In the genomic region with DNA sequence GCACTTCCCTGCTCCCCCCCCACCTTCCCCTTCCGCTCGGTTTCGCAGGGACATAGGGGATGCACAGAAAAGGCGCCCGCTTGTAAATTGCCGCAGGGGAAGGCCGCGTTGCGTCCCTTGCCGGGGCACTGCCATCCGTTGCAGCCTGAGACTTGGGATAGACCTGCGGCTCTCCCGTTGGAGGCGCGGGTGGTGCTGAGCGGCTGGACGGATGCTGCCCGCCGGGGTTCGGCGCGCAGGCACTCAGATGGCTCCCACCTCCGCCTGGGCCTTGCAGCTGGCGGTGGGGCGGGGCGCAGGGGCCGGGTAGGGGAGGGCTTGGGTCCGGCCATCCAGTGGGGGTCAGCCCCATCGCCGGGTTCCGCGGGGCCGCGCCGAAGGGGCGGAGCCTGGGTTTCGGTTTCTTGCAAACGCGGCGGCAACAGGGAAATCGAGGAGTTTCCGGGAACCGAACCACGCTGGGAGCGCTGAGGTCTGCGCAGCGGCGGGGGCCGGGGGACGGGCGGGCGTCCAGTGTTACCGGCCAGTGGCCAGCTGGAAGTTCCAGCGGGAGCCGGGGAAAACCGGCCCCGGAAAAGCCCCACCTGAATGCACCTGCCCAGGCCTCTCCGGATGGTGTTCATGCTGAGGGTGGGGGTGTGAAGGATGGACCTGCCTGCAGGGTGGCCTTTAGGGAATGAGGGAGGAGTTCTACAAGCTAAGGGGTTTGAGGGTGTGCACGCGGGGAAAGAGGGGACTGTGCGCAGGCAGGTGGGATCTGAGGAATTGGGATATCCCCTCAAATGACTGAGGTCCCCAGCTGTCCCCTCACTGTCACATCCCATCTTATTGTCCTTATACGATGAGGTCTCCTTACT, we compare ENCODE assay signal across 1 cellular context.
TF ChIP-seq lines count a peak whose summit lies in the region.

No MANE protein-coding gene starts in this region.

TF ChIP-seq in HepG2, 621 proteins besides CTCF, POLR2A, EP300 and RAD21 (continued from another document and continues in another):
- TF ChIP-seq, protein P1, sequence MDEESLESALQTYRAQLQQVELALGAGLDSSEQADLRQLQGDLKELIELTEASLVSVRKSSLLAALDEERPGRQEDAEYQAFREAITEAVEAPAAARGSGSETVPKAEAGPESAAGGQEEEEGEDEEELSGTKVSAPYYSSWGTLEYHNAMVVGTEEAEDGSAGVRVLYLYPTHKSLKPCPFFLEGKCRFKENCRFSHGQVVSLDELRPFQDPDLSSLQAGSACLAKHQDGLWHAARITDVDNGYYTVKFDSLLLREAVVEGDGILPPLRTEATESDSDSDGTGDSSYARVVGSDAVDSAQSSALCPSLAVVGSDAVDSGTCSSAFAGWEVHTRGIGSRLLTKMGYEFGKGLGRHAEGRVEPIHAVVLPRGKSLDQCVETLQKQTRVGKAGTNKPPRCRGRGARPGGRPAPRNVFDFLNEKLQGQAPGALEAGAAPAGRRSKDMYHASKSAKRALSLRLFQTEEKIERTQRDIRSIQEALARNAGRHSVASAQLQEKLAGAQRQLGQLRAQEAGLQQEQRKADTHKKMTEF (CRISPR knock-in tag; IDR thresholded peaks at IDR 0.05) = peak; percentile 56
- TF ChIP-seq, protein P2, sequence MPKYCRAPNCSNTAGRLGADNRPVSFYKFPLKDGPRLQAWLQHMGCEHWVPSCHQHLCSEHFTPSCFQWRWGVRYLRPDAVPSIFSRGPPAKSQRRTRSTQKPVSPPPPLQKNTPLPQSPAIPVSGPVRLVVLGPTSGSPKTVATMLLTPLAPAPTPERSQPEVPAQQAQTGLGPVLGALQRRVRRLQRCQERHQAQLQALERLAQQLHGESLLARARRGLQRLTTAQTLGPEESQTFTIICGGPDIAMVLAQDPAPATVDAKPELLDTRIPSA (CRISPR knock-in tag; IDR thresholded peaks at IDR 0.05; ENCODE audit: borderline replicate concordance) = no peak
- TF ChIP-seq, protein P3, sequence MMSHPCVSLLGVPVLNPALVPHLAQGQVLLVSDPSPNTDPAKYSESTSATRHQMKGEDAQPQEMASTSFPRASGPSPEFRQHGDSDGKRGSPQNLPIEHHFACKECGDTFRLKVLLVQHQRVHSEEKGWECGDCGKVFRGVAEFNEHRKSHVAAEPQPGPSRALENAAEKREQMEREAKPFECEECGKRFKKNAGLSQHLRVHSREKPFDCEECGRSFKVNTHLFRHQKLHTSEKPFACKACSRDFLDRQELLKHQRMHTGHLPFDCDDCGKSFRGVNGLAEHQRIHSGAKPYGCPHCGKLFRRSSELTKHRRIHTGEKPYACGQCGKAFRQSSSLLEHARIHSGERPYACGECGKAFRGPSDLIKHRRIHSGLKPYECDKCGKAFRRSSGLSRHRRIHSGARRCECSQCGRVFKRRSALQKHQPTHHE (CRISPR knock-in tag; IDR thresholded peaks at IDR 0.05; ENCODE audit: borderline replicate concordance) = 0 out of 2 replicates have a peak, but pooled peaks have one; percentile 42
- TF ChIP-seq ZFP36 (IDR thresholded peaks at IDR 0.05; ENCODE audit: borderline replicate concordance, low read depth, low read length, partially characterized antibody) (no peak), MED1 (CRISPR knock-in tag; IDR thresholded peaks at IDR 0.05) (no peak), RARG (CRISPR knock-in tag; IDR thresholded peaks at IDR 0.05; ENCODE audit: low read depth) (no peak), ARID2 (CRISPR knock-in tag; IDR thresholded peaks at IDR 0.05; ENCODE audit: borderline replicate concordance) (peak; percentile 83; the same call in 1 of the 2 replicates), NPAS2 (CRISPR knock-in tag; IDR thresholded peaks at IDR 0.05; ENCODE audit: borderline replicate concordance) (no peak), ZNF83 (CRISPR knock-in tag; IDR thresholded peaks at IDR 0.05; ENCODE audit: borderline replicate concordance) (no peak), ZNF331 (CRISPR knock-in tag; IDR thresholded peaks at IDR 0.05) (0 out of 2 replicates have a peak, but pooled peaks have one; percentile 17), ZNF446 (CRISPR knock-in tag; IDR thresholded peaks at IDR 0.05) (no peak), ZNF468 (CRISPR knock-in tag; IDR thresholded peaks at IDR 0.05) (no peak), ZNF232 (CRISPR knock-in tag; IDR thresholded peaks at IDR 0.05; ENCODE audit: borderline replicate concordance) (no peak), SRF (IDR thresholded peaks at IDR 0.05; ENCODE audit: low read depth, low read length) (no peak), TOPORS (CRISPR knock-in tag; IDR thresholded peaks at IDR 0.05) (peak; percentile 71; the same call in 1 of the 2 replicates), ZNF235 (CRISPR knock-in tag; IDR thresholded peaks at IDR 0.05; ENCODE audit: borderline replicate concordance) (0 out of 2 replicates have a peak, but pooled peaks have one; percentile 13), SIN3A (IDR thresholded peaks at IDR 0.05; ENCODE audit: borderline replicate concordance, low read depth, low read length) (no peak), ZNF766 (CRISPR knock-in tag; IDR thresholded peaks at IDR 0.05; ENCODE audit: borderline replicate concordance) (no peak), AKAP8 (CRISPR knock-in tag; IDR thresholded peaks at IDR 0.05) (peak; percentile 74; the same call in 1 of the 2 replicates), GATAD2A (CRISPR knock-in tag; IDR thresholded peaks at IDR 0.05) (no peak), ZBTB42 (CRISPR knock-in tag; IDR thresholded peaks at IDR 0.05) (no peak), ESRRA (CRISPR knock-in tag; IDR thresholded peaks at IDR 0.05; ENCODE audit: low read depth) (no peak), TGIF2 (CRISPR knock-in tag; IDR thresholded peaks at IDR 0.05) (no peak), PHF20 (CRISPR knock-in tag; IDR thresholded peaks at IDR 0.05) (no peak; the same call in none of the 2 replicates), ZNF205 (CRISPR knock-in tag; IDR thresholded peaks at IDR 0.05) (no peak; the same call in 1 of the 2 replicates)
- TF ChIP-seq, protein P4, sequence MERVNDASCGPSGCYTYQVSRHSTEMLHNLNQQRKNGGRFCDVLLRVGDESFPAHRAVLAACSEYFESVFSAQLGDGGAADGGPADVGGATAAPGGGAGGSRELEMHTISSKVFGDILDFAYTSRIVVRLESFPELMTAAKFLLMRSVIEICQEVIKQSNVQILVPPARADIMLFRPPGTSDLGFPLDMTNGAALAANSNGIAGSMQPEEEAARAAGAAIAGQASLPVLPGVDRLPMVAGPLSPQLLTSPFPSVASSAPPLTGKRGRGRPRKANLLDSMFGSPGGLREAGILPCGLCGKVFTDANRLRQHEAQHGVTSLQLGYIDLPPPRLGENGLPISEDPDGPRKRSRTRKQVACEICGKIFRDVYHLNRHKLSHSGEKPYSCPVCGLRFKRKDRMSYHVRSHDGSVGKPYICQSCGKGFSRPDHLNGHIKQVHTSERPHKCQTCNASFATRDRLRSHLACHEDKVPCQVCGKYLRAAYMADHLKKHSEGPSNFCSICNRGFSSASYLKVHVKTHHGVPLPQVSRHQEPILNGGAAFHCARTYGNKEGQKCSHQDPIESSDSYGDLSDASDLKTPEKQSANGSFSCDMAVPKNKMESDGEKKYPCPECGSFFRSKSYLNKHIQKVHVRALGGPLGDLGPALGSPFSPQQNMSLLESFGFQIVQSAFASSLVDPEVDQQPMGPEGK (CRISPR knock-in tag; IDR thresholded peaks at IDR 0.05) = peak; percentile 87
- TF ChIP-seq, protein P5, sequence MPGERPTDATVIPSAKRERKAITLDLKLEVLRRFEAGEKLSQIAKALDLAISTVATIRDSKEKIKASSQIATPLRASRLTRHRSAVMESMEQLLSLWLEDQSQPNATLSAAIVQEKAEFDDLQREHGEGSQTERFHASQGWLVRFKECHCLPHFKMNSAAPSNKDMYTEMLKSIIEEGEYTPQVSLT (CRISPR knock-in tag; IDR thresholded peaks at IDR 0.05; ENCODE audit: borderline replicate concordance, low read depth) = 0 out of 2 replicates have a peak, but pooled peaks have one; percentile 20
- TF ChIP-seq, protein P6, sequence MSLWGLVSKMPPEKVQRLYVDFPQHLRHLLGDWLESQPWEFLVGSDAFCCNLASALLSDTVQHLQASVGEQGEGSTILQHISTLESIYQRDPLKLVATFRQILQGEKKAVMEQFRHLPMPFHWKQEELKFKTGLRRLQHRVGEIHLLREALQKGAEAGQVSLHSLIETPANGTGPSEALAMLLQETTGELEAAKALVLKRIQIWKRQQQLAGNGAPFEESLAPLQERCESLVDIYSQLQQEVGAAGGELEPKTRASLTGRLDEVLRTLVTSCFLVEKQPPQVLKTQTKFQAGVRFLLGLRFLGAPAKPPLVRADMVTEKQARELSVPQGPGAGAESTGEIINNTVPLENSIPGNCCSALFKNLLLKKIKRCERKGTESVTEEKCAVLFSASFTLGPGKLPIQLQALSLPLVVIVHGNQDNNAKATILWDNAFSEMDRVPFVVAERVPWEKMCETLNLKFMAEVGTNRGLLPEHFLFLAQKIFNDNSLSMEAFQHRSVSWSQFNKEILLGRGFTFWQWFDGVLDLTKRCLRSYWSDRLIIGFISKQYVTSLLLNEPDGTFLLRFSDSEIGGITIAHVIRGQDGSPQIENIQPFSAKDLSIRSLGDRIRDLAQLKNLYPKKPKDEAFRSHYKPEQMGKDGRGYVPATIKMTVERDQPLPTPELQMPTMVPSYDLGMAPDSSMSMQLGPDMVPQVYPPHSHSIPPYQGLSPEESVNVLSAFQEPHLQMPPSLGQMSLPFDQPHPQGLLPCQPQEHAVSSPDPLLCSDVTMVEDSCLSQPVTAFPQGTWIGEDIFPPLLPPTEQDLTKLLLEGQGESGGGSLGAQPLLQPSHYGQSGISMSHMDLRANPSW (CRISPR knock-in tag; IDR thresholded peaks at IDR 0.05; ENCODE audit: borderline replicate concordance) = no peak
- TF ChIP-seq, protein P7, sequence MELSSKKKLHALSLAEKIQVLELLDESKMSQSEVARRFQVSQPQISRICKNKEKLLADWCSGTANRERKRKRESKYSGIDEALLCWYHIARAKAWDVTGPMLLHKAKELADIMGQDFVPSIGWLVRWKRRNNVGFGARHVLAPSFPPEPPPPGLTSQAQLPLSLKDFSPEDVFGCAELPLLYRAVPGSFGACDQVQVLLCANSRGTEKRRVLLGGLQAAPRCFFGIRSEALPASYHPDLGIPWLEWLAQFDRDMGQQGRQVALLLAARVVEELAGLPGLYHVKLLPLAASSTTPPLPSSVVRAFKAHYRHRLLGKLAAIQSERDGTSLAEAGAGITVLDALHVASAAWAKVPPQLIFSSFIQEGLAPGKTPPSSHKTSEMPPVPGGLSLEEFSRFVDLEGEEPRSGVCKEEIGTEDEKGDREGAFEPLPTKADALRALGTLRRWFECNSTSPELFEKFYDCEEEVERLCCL (CRISPR knock-in tag; IDR thresholded peaks at IDR 0.05; ENCODE audit: borderline replicate concordance) = no peak
- TF ChIP-seq, protein P8, sequence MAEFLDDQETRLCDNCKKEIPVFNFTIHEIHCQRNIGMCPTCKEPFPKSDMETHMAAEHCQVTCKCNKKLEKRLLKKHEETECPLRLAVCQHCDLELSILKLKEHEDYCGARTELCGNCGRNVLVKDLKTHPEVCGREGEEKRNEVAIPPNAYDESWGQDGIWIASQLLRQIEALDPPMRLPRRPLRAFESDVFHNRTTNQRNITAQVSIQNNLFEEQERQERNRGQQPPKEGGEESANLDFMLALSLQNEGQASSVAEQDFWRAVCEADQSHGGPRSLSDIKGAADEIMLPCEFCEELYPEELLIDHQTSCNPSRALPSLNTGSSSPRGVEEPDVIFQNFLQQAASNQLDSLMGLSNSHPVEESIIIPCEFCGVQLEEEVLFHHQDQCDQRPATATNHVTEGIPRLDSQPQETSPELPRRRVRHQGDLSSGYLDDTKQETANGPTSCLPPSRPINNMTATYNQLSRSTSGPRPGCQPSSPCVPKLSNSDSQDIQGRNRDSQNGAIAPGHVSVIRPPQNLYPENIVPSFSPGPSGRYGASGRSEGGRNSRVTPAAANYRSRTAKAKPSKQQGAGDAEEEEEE (CRISPR knock-in tag; IDR thresholded peaks at IDR 0.05; ENCODE audit: borderline replicate concordance) = no peak
- TF ChIP-seq, protein P9, sequence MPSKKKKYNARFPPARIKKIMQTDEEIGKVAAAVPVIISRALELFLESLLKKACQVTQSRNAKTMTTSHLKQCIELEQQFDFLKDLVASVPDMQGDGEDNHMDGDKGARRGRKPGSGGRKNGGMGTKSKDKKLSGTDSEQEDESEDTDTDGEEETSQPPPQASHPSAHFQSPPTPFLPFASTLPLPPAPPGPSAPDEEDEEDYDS (CRISPR knock-in tag; IDR thresholded peaks at IDR 0.05) = no peak
- TF ChIP-seq, protein P10, sequence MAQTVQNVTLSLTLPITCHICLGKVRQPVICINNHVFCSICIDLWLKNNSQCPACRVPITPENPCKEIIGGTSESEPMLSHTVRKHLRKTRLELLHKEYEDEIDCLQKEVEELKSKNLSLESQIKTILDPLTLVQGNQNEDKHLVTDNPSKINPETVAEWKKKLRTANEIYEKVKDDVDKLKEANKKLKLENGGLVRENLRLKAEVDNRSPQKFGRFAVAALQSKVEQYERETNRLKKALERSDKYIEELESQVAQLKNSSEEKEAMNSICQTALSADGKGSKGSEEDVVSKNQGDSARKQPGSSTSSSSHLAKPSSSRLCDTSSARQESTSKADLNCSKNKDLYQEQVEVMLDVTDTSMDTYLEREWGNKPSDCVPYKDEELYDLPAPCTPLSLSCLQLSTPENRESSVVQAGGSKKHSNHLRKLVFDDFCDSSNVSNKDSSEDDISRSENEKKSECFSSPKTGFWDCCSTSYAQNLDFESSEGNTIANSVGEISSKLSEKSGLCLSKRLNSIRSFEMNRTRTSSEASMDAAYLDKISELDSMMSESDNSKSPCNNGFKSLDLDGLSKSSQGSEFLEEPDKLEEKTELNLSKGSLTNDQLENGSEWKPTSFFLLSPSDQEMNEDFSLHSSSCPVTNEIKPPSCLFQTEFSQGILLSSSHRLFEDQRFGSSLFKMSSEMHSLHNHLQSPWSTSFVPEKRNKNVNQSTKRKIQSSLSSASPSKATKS (CRISPR knock-in tag; IDR thresholded peaks at IDR 0.05) = no peak
- TF ChIP-seq, protein P11, sequence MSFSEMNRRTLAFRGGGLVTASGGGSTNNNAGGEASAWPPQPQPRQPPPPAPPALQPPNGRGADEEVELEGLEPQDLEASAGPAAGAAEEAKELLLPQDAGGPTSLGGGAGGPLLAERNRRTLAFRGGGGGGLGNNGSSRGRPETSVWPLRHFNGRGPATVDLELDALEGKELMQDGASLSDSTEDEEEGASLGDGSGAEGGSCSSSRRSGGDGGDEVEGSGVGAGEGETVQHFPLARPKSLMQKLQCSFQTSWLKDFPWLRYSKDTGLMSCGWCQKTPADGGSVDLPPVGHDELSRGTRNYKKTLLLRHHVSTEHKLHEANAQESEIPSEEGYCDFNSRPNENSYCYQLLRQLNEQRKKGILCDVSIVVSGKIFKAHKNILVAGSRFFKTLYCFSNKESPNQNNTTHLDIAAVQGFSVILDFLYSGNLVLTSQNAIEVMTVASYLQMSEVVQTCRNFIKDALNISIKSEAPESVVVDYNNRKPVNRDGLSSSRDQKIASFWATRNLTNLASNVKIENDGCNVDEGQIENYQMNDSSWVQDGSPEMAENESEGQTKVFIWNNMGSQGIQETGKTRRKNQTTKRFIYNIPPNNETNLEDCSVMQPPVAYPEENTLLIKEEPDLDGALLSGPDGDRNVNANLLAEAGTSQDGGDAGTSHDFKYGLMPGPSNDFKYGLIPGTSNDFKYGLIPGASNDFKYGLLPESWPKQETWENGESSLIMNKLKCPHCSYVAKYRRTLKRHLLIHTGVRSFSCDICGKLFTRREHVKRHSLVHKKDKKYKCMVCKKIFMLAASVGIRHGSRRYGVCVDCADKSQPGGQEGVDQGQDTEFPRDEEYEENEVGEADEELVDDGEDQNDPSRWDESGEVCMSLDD (CRISPR knock-in tag; IDR thresholded peaks at IDR 0.05; ENCODE audit: borderline replicate concordance) = no peak
- TF ChIP-seq, protein P12, sequence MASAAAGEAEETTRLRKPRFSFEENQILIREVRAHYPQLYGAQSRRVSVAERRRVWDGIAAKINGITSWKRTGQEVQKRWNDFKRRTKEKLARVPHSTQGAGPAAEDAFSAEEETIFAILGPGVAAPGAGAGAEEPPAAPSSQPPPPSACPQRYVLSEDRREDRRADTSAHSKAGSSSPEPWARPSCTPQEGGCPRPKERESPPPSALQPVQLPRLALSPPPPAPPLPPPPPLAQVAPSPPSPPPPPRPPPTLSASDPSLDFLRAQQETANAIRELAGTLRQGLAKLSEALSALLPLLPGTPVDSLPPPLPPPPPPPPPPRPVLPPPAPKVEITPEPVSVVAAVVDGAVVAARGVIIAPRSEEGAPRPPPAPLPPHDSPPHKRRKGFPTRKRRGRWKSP (CRISPR knock-in tag; IDR thresholded peaks at IDR 0.05) = peak; percentile 69; the same call in 1 of the 2 replicates
